ENCODE assay signal across 7 cellular contexts in the genomic region with DNA sequence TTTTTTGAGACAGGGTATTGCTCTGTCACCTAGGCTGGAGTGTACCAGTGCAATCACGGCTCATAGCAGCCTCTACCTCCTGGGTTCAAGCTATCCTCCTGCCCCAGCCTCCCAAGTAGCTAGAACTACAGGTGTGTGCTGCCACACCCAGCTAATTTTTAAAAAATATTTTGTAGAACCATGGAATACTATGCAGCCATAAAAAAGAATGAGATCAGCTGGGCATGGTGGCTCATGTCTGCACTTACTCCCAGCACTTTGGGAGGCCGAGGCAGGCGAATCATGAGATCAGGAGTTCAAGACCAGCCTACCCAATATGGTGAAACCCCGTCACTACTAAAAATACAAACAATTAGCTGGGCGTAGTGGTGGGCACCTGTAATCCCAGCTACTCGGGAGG.
"Had no signal": no experiment of that assay in that cellular context is flagged by ENCODE, and none has a peak within 500 bp of the region (broad histone marks: within the 10 kb centered on the region; RNA-seq: fewer than 3 reads in every experiment).

No MANE protein-coding gene starts in this region.

- DNase-seq: activated gamma-delta T cell, cortex of kidney had no signal

- H3K27ac ChIP-seq: brain microvascular endothelial cell, esophagus muscularis mucosa, foreskin keratinocyte, gastrocnemius medialis, VCaP had no signal

- H3K36me3 ChIP-seq: brain microvascular endothelial cell, esophagus muscularis mucosa, gastrocnemius medialis had no signal

- H3K4me3 ChIP-seq: esophagus muscularis mucosa, gastrocnemius medialis had no signal

- H3K9me3 ChIP-seq: esophagus muscularis mucosa, gastrocnemius medialis had no signal

- H3K4me1 ChIP-seq: gastrocnemius medialis had no signal

- H3K27me3 ChIP-seq: brain microvascular endothelial cell, foreskin keratinocyte had no signal
